Comparison of ENCODE assay signal across 8 cellular contexts in genomic region chr16:25031441-25032307, GRCh38. TPM values are rescaled to one million over a fixed set of nuclear protein-coding genes. Genes with fewer than 3 reads are reported as not detected.
DNase-seq lines count a peak whose midpoint lies in the region; ATAC-seq, FAIRE-seq and TF ChIP-seq lines count a peak whose summit lies in the region.

No MANE protein-coding gene starts in this region.

- no peaks in the 10 kb centered on the region for H3K9me3 ChIP-seq in WERI-Rb-1 (ENCODE audit: severe bottlenecking)
- no peaks in the 10 kb centered on the region for H3K9me3 ChIP-seq in small intestine (ENCODE audit: control insufficient read depth, low read depth)

- no peaks in the 10 kb centered on the region for H3K36me3 ChIP-seq in WERI-Rb-1
- H3K36me3 ChIP-seq in bronchial epithelial cell (ENCODE audit: control insufficient read depth, insufficient read depth, low read length) = no peaks in the 10 kb centered on the region
- no peaks in the 10 kb centered on the region for H3K36me3 ChIP-seq in small intestine (ENCODE audit: control insufficient read depth in 2 of 2, insufficient read depth in 2 of 2, low read length in 2 of 2)

- H3K27me3 ChIP-seq in WERI-Rb-1 (ENCODE audit: insufficient read depth, low read depth, severe bottlenecking) (no peaks in the 10 kb centered on the region), bronchial epithelial cell (ENCODE audit: control insufficient read depth, insufficient read depth, low read length) (no peaks in the 10 kb centered on the region), small intestine (ENCODE audit: control insufficient read depth in 2 of 2, insufficient read depth in 2 of 2, low read length in 2 of 2) (no peaks in the 10 kb centered on the region)

- no peak for FAIRE-seq in bronchial epithelial cell (lab: Jason Lieb, UNC)
- no peak for FAIRE-seq in small intestine (lab: Jason Lieb, UNC)

- WGBS in small intestine, 3 donors = 0 to 2% (median 1%) methylated on average over 50 to 51 of the region's 51 CpGs

- H3K4me3 ChIP-seq in WERI-Rb-1 (ENCODE audit: low read depth, low read length) (peak overlapping the region; percentile 87), bronchial epithelial cell (ENCODE audit: low read depth, low read length) (peak overlapping the region; percentile 63), small intestine (ENCODE audit: low read depth in 1 of 2, low read length in 2 of 2) (peak overlapping the region; percentile 51 to 69)

- ATAC-seq in GM18873 (IDR thresholded peaks at IDR 0.05; ENCODE audit: low FRiP score, unreplicated experiment) (peak; percentile 84), HG03135 (IDR thresholded peaks at IDR 0.05; ENCODE audit: unreplicated experiment) (peak; percentile 97)

- H3K27ac ChIP-seq in WERI-Rb-1 (peak overlapping the region; percentile 68), small intestine (ENCODE audit: low read depth in 1 of 2, low read length in 1 of 2) (peak overlapping the region; percentile 67 to 80)

- peaks cover 6 to 7% of the 10 kb centered on the region in 2 donors for H3K4me1 ChIP-seq in small intestine (ENCODE audit: control insufficient read depth in 2 of 2, insufficient read depth in 1 of 2, low read depth in 1 of 2, low read length in 1 of 2)

- DNase-seq in ACHN (peak; percentile 99), NCI-H2196 (lab: John Stamatoyannopoulos, UW; ENCODE audit: unreplicated experiment) (peak; percentile 96), WERI-Rb-1 (peak; percentile 92), bronchial epithelial cell (ENCODE audit: low read depth) (peak; percentile 95), iPS-NIHi7 (ENCODE audit: extremely low spot score) (peak; percentile 98), small intestine (peak; percentile 99)

- no peak for TF ChIP-seq CTCF in WERI-Rb-1 (IDR thresholded peaks at IDR 0.05; ENCODE audit: low read depth, low read length)
- TF ChIP-seq CTCF in bronchial epithelial cell (IDR thresholded peaks at IDR 0.05; ENCODE audit: insufficient read depth, low read length, severe bottlenecking) = no peak

- in situ Hi-C loops in ACHN (cut with HindIII; ENCODE audit: low pct_ligation_motif_present, low pct_unique_long_range_greater_than_20kb, low sequenced_read_pairs) = no loop called here

RNA-seq across cellular contexts. Expression of gene ARHGAP17, which starts 16.5 kb away (rescaled TPM):
- total RNA-seq in bronchial epithelial cell = 3.7 and 8.1 TPM in 2 replicates
- 10 to 100 TPM; 37.9 to 76.7 (median 55.1) TPM for polyA plus RNA-seq in small intestine

Comparison
In these comparisons a context has a peak if more than half of its experiments do, and no peak if none do; other contexts are left out.
1. Peak in every context shown above with its lines: DNase-seq, ATAC-seq, H3K4me3 ChIP-seq and H3K27ac ChIP-seq.